ENCODE assay signal across 8 cellular contexts in the genomic region with DNA sequence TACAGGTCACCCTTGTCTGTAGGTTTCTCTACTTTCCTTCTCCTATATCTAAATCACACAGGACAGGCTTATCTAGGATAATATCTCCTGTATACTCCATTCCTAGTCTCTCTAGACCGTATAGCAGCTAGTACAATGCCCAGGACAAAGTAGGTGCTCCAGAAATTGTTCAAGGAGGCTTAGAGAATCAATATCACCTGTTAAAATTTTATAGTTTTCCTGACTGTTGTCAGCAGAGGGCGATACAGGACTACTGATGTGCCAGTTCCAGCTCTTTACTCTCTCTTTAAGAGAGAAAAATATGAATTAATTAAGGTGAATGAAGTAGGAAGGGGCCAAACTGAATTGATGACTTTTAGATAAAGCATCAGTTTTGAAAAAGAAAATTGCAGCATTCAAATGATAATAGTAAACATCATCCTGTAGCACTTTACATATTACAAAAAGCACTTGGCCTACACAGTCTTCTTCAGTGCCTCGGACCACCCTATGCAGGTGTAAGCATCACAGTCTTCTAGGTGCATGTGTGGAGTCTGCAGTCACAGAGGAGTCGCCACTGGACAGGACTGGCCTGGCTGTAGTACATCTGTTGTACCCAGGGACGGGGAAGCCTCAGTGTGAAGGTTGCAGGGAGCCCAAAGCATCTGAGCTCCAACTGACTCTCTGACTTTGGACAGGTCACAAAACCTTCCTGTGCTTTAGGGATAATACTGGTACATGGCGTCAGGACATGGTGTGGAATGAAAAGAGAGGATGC.
DNase-seq lines count a peak whose midpoint lies in the region; ATAC-seq and TF ChIP-seq lines count a peak whose summit lies in the region.

No MANE protein-coding gene starts in this region.

- H3K9me3 Mint-ChIP-seq in CD4-positive, alpha-beta memory T cell: no peaks in the 10 kb centered on the region
- H3K9me3 Mint-ChIP-seq in activated naive CD4-positive, alpha-beta T cell treated with anti-CD3 and anti-CD28 coated beads, Interleukin-2, amount 50 U/mL, for 72 hours: no peaks in the 10 kb centered on the region

- intact Hi-C loops in CD4-positive, alpha-beta memory T cell (cut with micrococcal nuclease): loop anchor here (1.0 to 10.0 kb wide), 6 partner anchors 177 to 1241 kb away; a partner anchor contains a TSS

- no peak overlapping the region for H3K27ac Mint-ChIP-seq in CD4-positive, alpha-beta memory T cell
- H3K27ac Mint-ChIP-seq in activated naive CD4-positive, alpha-beta T cell treated with anti-CD3 and anti-CD28 coated beads, Interleukin-2, amount 50 U/mL, for 72 hours: no peak overlapping the region

- no peaks in the 10 kb centered on the region for H3K36me3 Mint-ChIP-seq in CD4-positive, alpha-beta memory T cell
- H3K36me3 Mint-ChIP-seq in activated naive CD4-positive, alpha-beta T cell treated with anti-CD3 and anti-CD28 coated beads, Interleukin-2, amount 50 U/mL, for 72 hours: no peaks in the 10 kb centered on the region

- POLR2A ChIA-PET in CD4-positive, alpha-beta memory T cell (lab: Charles Lee; ENCODE audit: partially characterized antibody): interaction anchor here (0.6 to 2.5 kb wide), 10 partner anchors 19 to 796 kb away, joined by 3 to 18 read pairs (median 4); a partner anchor contains a TSS

- H3K4me1 ChIP-seq in CD4-positive, alpha-beta memory T cell (ENCODE audit: insufficient read depth, low read length): no peaks in the 10 kb centered on the region
- H3K4me1 ChIP-seq in right atrium auricular region: no peaks in the 10 kb centered on the region

- CTCF ChIA-PET in CD4-positive, alpha-beta memory T cell (lab: Charles Lee; ENCODE audit: partially characterized antibody): interaction anchor here (0.6 to 8.1 kb wide), 38 partner anchors 9 to 1195 kb away, joined by 3 to 82 read pairs (median 4); a partner anchor contains a TSS

- H3K4me3 ChIP-seq in CD4-positive, alpha-beta memory T cell (ENCODE audit: low read length in 2 of 2): no peak overlapping the region
- H3K4me3 ChIP-seq in H7 (ENCODE audit: insufficient read depth, low read depth, low read length) (no peak overlapping the region), right atrium auricular region (no peak overlapping the region)

- H3K27me3 ChIP-seq in CD4-positive, alpha-beta memory T cell (ENCODE audit: insufficient read depth, low read length): no peaks in the 10 kb centered on the region
- H3K27me3 ChIP-seq in H7 (ENCODE audit: control insufficient read depth, insufficient read depth, low read length): no peaks in the 10 kb centered on the region
- H3K27me3 ChIP-seq in right atrium auricular region: no peaks in the 10 kb centered on the region

- H3K4me3 Mint-ChIP-seq in CD4-positive, alpha-beta memory T cell: no peak overlapping the region

- H3K27ac ChIP-seq in CD4-positive, alpha-beta memory T cell (ENCODE audit: low read depth, low read length): no peak overlapping the region
- no peak overlapping the region for H3K27ac ChIP-seq in right atrium auricular region

- ATAC-seq in activated naive CD4-positive, alpha-beta T cell treated with anti-CD3 and anti-CD28 coated beads, Interleukin-2, amount 50 U/mL, for 72 hours: peak; percentile 49 to 58
- no peak for ATAC-seq in GM18868 (IDR thresholded peaks at IDR 0.05; ENCODE audit: unreplicated experiment)

- peaks cover 0 to 7% (median 5%) of the 10 kb centered on the region in 4 donors for H3K4me1 Mint-ChIP-seq in CD4-positive, alpha-beta memory T cell

- H3K36me3 ChIP-seq in CD4-positive, alpha-beta memory T cell (ENCODE audit: insufficient read depth, low read length): no peaks in the 10 kb centered on the region
- H3K36me3 ChIP-seq in H7 (replicated peaks; ENCODE audit: control insufficient read depth, insufficient read depth, low read length): no peaks in the 10 kb centered on the region
- no peaks in the 10 kb centered on the region for H3K36me3 ChIP-seq in right atrium auricular region

- peak; percentile 43 to 71 for TF ChIP-seq CTCF in right atrium auricular region (IDR thresholded peaks at IDR 0.05)

- no peaks in the 10 kb centered on the region for H3K9me3 ChIP-seq in CD4-positive, alpha-beta memory T cell (ENCODE audit: control insufficient read depth in 1 of 2, low read length in 2 of 2)
- H3K9me3 ChIP-seq in right atrium auricular region: no peaks in the 10 kb centered on the region

- H3K27me3 Mint-ChIP-seq in CD4-positive, alpha-beta memory T cell: no peaks in the 10 kb centered on the region

- DNase-seq in CD4-positive, alpha-beta memory T cell: peak in 4 of 5 donors; percentile 57 to 64 (median 59)
- DNase-seq in H7 (peak; percentile 60), NCI-H69 (lab: John Stamatoyannopoulos, UW) (peak; percentile 62), right atrium auricular region (ENCODE audit: low spot score) (no peak), retina (no peak)
- DNase-seq in activated naive CD4-positive, alpha-beta T cell treated with anti-CD3 and anti-CD28 coated beads, Interleukin-2, amount 50 U/mL, for 72 hours (ENCODE audit: low spot score in 2 of 2): peak in 1 of 2 donors; percentile 47
- DNase-seq in stimulated activated CD4-positive, alpha-beta T cell treated with anti-CD3 and anti-CD28 coated beads, Interleukin-2, amount 100 ng/mL, for 48 hours: peak; percentile 34 to 43

Comparison
In these comparisons a context has a peak if more than half of its experiments do, and no peak if none do; other contexts are left out.
1. DNase-seq: peak in CD4-positive, alpha-beta memory T cell (4 of 5), H7 (single experiment), NCI-H69 (single experiment) and stimulated activated CD4-positive, alpha-beta T cell treated with anti-CD3 and anti-CD28 coated beads, Interleukin-2, amount 100 ng/mL, for 48 hours (2 of 2); none in right atrium auricular region (single experiment) and retina (single experiment).